Comparison of ENCODE assay signal across 1 cellular context in genomic region chr16:62752837-62753236, GRCh38.
A peak's percentile ranks its signal among the peaks of the same experiment; 100 is the strongest.
TF ChIP-seq lines count a peak whose summit lies in the region.

No MANE protein-coding gene starts in this region.

TF ChIP-seq in H1, 55 proteins besides CTCF, POLR2A, EP300 and RAD21:
- TF ChIP-seq YY1 (IDR thresholded peaks at IDR 0.05; ENCODE audit: low read depth, low read length) (peak; percentile 5; the same call in 1 of the 2 replicates), KDM4A (IDR thresholded peaks at IDR 0.05; ENCODE audit: low read depth, low read length, severe bottlenecking) (no peak), TAF1 (IDR thresholded peaks at IDR 0.05; ENCODE audit: low read depth, low read length) (no peak)
